In the genomic region with DNA sequence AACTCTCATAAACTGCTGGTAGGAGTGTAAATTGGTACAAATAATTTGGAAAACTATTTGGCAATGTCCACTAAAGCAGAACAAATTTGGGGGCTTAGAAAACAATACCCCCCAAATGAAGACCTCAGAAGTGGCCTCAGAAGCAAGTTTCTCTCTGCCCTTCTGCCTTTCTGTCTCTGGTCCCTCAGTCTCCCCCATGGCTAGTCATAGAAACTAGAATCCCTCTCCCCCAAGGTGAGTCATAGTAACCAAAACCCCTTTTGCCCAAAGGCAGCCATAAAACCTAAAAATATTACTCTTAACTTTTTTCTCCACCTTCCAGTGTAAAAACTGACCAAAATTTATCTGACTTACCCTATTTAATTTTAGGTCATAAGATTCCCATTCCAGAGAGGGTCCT, we compare ENCODE assay signal across 7 cellular contexts.
"Had no signal": no experiment of that assay in that cellular context is flagged by ENCODE, and none has a peak within 500 bp of the region (broad histone marks: within the 10 kb centered on the region; RNA-seq: fewer than 3 reads in every experiment).

No MANE protein-coding gene starts in this region.

- DNase-seq: IMR-90, KBM-7, KG1 had no signal

- H3K27ac ChIP-seq: HL-60, KMS-11 had no signal

- H3K9ac ChIP-seq: KMS-11 had no signal

- H3K4me3 ChIP-seq: K562 had no signal

- H3K4me2 ChIP-seq: KMS-11 had no signal

- ATAC-seq: HepG2, K562 had no signal
